10 cellular contexts compared by ENCODE assay signal in the genomic region with DNA sequence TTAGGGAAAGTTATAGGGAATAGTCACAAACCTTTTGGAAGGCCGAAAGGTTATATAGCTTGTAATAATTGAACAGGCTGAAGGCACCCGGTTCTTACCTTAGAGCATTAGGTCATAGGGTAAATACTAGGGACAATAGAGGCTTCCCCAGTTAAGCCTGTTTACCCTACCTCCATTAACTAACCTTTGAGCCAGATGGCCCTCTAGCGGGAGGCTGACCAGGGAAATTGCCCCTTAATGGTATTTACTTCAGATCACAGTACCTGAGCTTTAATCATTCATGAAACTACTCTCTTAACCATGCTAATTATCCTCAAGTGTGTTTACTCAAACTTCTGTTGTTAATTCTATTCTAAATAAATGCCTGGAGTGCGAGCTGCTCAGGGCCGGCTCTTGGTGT.
"Had no signal": no experiment of that assay in that cellular context is flagged by ENCODE, and none has a peak within 500 bp of the region (broad histone marks: within the 10 kb centered on the region; RNA-seq: fewer than 3 reads in every experiment).

No MANE protein-coding gene starts in this region.

- H3K27me3 Mint-ChIP-seq: activated CD4-positive, alpha-beta T cell treated with anti-CD3 and anti-CD28 coated beads for 36 hours; activated naive CD4-positive, alpha-beta T cell treated with anti-CD3 and anti-CD28 coated beads, Interleukin-2, amount 10 ng/mL, durations not matched to agents 7 days and 5 days; activated T-helper 17 cell treated with anti-CD3 and anti-CD28 coated beads, Interleukin-2, amount 50 U/mL, for 72 hours; naive B cell had no signal

- DNase-seq: activated CD4-positive, alpha-beta T cell treated with anti-CD3 and anti-CD28 coated beads for 36 hours; activated CD8-positive, alpha-beta T cell treated with anti-CD3 and anti-CD28 coated beads, Interleukin-2, amount 10 ng/mL, durations not matched to agents 7 days and 5 days; activated naive CD4-positive, alpha-beta T cell treated with anti-CD3 and anti-CD28 coated beads, Interleukin-2, amount 10 ng/mL, durations not matched to agents 7 days and 5 days; esophagus squamous epithelium; foreskin fibroblast; left colon; naive B cell; small intestine had no signal

- H3K4me1 Mint-ChIP-seq: activated naive CD4-positive, alpha-beta T cell treated with anti-CD3 and anti-CD28 coated beads, Interleukin-2, amount 10 ng/mL, durations not matched to agents 7 days and 5 days had no signal

- H3K9me3 ChIP-seq: right atrium auricular region had no signal

- H3K27ac ChIP-seq: esophagus squamous epithelium, right atrium auricular region had no signal

- H3K4me3 Mint-ChIP-seq: activated CD4-positive, alpha-beta T cell treated with anti-CD3 and anti-CD28 coated beads for 36 hours; activated CD8-positive, alpha-beta T cell treated with anti-CD3 and anti-CD28 coated beads, Interleukin-2, amount 10 ng/mL, durations not matched to agents 7 days and 5 days; activated naive CD4-positive, alpha-beta T cell treated with anti-CD3 and anti-CD28 coated beads, Interleukin-2, amount 10 ng/mL, durations not matched to agents 7 days and 5 days; activated T-helper 17 cell treated with anti-CD3 and anti-CD28 coated beads, Interleukin-2, amount 50 U/mL, for 72 hours; naive B cell had no signal

- H3K4me3 ChIP-seq: esophagus squamous epithelium, right atrium auricular region had no signal

- H3K27ac Mint-ChIP-seq: activated CD4-positive, alpha-beta T cell treated with anti-CD3 and anti-CD28 coated beads for 36 hours; activated CD8-positive, alpha-beta T cell treated with anti-CD3 and anti-CD28 coated beads, Interleukin-2, amount 10 ng/mL, durations not matched to agents 7 days and 5 days; activated naive CD4-positive, alpha-beta T cell treated with anti-CD3 and anti-CD28 coated beads, Interleukin-2, amount 10 ng/mL, durations not matched to agents 7 days and 5 days; activated T-helper 17 cell treated with anti-CD3 and anti-CD28 coated beads, Interleukin-2, amount 50 U/mL, for 72 hours had no signal

- H3K27me3 ChIP-seq: esophagus squamous epithelium, right atrium auricular region had no signal

- ATAC-seq: activated CD4-positive, alpha-beta T cell treated with anti-CD3 and anti-CD28 coated beads for 36 hours; activated CD8-positive, alpha-beta T cell treated with anti-CD3 and anti-CD28 coated beads, Interleukin-2, amount 10 ng/mL, durations not matched to agents 7 days and 5 days; left colon had no signal

- H3K4me1 ChIP-seq: esophagus squamous epithelium, right atrium auricular region had no signal
